ENCODE assay signal across 25 cellular contexts in the genomic region with DNA sequence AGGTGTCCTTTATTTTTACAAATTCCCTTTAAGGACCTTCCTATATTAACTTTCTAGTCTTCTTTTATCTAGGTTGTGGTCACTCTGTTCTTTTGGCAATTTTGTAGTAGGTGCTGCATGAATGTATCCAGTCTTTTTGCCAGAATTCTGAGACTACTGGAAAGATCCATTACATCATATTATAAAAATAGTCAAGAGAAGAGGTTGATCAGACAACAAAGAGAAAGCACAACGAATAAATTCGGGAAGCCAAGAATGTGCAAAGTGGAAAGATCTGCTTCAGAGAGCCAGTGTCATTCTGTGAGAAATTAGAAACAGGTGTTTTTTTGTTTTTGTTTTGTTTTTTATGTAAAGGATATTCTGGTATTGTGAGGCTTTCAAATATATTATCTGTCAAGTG. TPM values are rescaled to one million over a fixed set of nuclear protein-coding genes. Genes with fewer than 3 reads are reported as not detected.
A peak's percentile ranks its signal among the peaks of the same experiment; 100 is the strongest.
DNase-seq lines count a peak whose midpoint lies in the region; TF ChIP-seq lines count a peak whose summit lies in the region.
"Had no signal": no experiment of that assay in that cellular context is flagged by ENCODE, and none has a peak within 500 bp of the region (broad histone marks: within the 10 kb centered on the region; RNA-seq: fewer than 3 reads in every experiment).

No MANE protein-coding gene starts in this region.

- H3K4me3 Mint-ChIP-seq in activated naive CD4-positive, alpha-beta T cell treated with anti-CD3 and anti-CD28 coated beads, Interleukin-2, amount 10 ng/mL, durations not matched to agents 7 days and 5 days: no peak overlapping the region
- H3K4me3 Mint-ChIP-seq: B cell, CD14-positive monocyte, HFFc6 had no signal

- H3K4me3 ChIP-seq in BJ (ENCODE audit: low read depth, low read length) (no peak overlapping the region), dorsolateral prefrontal cortex (no peak overlapping the region), rectal smooth muscle tissue (ENCODE audit: low read length) (no peak overlapping the region)
- H3K4me3 ChIP-seq: A549, SJSA1 had no signal

- peaks cover 2% of the 10 kb centered on the region for H3K36me3 Mint-ChIP-seq in activated naive CD4-positive, alpha-beta T cell treated with anti-CD3 and anti-CD28 coated beads, Interleukin-2, amount 10 ng/mL, durations not matched to agents 7 days and 5 days
- H3K36me3 Mint-ChIP-seq: CD14-positive monocyte had no signal

- no peaks in the 10 kb centered on the region for H3K4me1 ChIP-seq in rectal smooth muscle tissue (ENCODE audit: control insufficient read depth, insufficient read depth, low read length)
- H3K4me1 ChIP-seq: A549, SJSA1 had no signal

- H3K27ac Mint-ChIP-seq in activated naive CD4-positive, alpha-beta T cell treated with anti-CD3 and anti-CD28 coated beads, Interleukin-2, amount 10 ng/mL, durations not matched to agents 7 days and 5 days: no peak overlapping the region
- H3K27ac Mint-ChIP-seq: B cell, CD14-positive monocyte, HFFc6 had no signal

- CTCF ChIA-PET in BJ (lab: Yijun Ruan, JAX): no interaction called here
- CTCF ChIA-PET in activated naive CD4-positive, alpha-beta T cell treated with anti-CD3 and anti-CD28 coated beads, Interleukin-2, amount 10 ng/mL, durations not matched to agents 7 days and 5 days (lab: Charles Lee): no interaction called here

- H3K4me1 Mint-ChIP-seq in activated naive CD4-positive, alpha-beta T cell treated with anti-CD3 and anti-CD28 coated beads, Interleukin-2, amount 10 ng/mL, durations not matched to agents 7 days and 5 days: peaks cover 39% of the 10 kb centered on the region
- H3K4me1 Mint-ChIP-seq: B cell had no signal

- intact Hi-C loops in dorsolateral prefrontal cortex (cut with DNase I): no loop called here

- peak overlapping the region in 40 of 59 donors; percentile 1 to 77 (median 50) for H3K27ac ChIP-seq in dorsolateral prefrontal cortex
- H3K27ac ChIP-seq in rectal smooth muscle tissue (ENCODE audit: low read depth, low read length): peak overlapping the region; percentile 51
- H3K27ac ChIP-seq: A549, SJSA1 had no signal

- H3K36me3 ChIP-seq in BJ (ENCODE audit: control insufficient read depth, insufficient read depth, low read length) (no peaks in the 10 kb centered on the region), rectal smooth muscle tissue (ENCODE audit: control insufficient read depth, insufficient read depth, low read length) (no peaks in the 10 kb centered on the region)
- H3K36me3 ChIP-seq: SJSA1 had no signal

- TF ChIP-seq CTCF in BJ (IDR thresholded peaks at IDR 0.05; ENCODE audit: insufficient read depth, low read depth, low read length) (no peak), dorsolateral prefrontal cortex (IDR thresholded peaks at IDR 0.05 in 54 of 56, conservative IDR thresholded peaks at IDR 0.05 in 2 of 56; ENCODE audit: low read depth in 1 of 56, partially characterized antibody in 56 of 56) (no peak)

- H3K27me3 Mint-ChIP-seq in activated naive CD4-positive, alpha-beta T cell treated with anti-CD3 and anti-CD28 coated beads, Interleukin-2, amount 10 ng/mL, durations not matched to agents 7 days and 5 days: no peaks in the 10 kb centered on the region
- H3K27me3 Mint-ChIP-seq: B cell had no signal

- H3K27me3 ChIP-seq in BJ (ENCODE audit: control insufficient read depth, insufficient read depth, low read length) (no peaks in the 10 kb centered on the region), dorsolateral prefrontal cortex (no peaks in the 10 kb centered on the region), rectal smooth muscle tissue (ENCODE audit: control insufficient read depth, insufficient read depth, low read length) (no peaks in the 10 kb centered on the region)
- H3K27me3 ChIP-seq: SJSA1 had no signal

- peaks cover 2% of the 10 kb centered on the region for H3K9me3 Mint-ChIP-seq in activated naive CD4-positive, alpha-beta T cell treated with anti-CD3 and anti-CD28 coated beads, Interleukin-2, amount 10 ng/mL, durations not matched to agents 7 days and 5 days
- H3K9me3 Mint-ChIP-seq: HFFc6 had no signal

- DNase-seq in AG08395 (ENCODE audit: low spot score): peak; percentile 8
- DNase-seq in BJ (ENCODE audit: low read depth): peak; percentile 15
- no peak for DNase-seq in dorsolateral prefrontal cortex
- no peak for DNase-seq in nucleus accumbens (lab: John Stamatoyannopoulos, UW)
- no peak for DNase-seq in CD1c-positive myeloid dendritic cell (ENCODE audit: extremely low spot score)
- DNase-seq in activated naive CD4-positive, alpha-beta T cell treated with anti-CD3 and anti-CD28 coated beads, Interleukin-2, amount 10 ng/mL, durations not matched to agents 7 days and 5 days: no peak
- DNase-seq: Calu3, DMS153, DND-41, H7, HFFc6, KBM-7, MV-4-11, NCI-H1105, NCI-H1436 treated with DMSO at 0.1 percent for 48 hours, NCI-H187 treated with DMSO at 0.1 percent for 48 hours, NCI-H2171 treated with DMSO at 0.1 percent for 48 hours, NCI-H524, NCI-H748 treated with DMSO at 0.1 percent for 48 hours, PC-3 had no signal

- H3K9ac ChIP-seq in rectal smooth muscle tissue (ENCODE audit: low read length): no peak overlapping the region

- POLR2A ChIA-PET in BJ (lab: Charles Lee): no interaction called here

RNA-seq across cellular contexts. Expression of a gene that starts 15.8 kb away (rescaled TPM):
- polyA plus RNA-seq in BJ (2011; rRNA removed): 23.0 and 32.8 TPM in 2 replicates
- 63.2 and 75.9 TPM in 2 replicates for polyA minus RNA-seq in BJ (2011; rRNA and poly(A)+ RNA removed)
- total RNA-seq in dorsolateral prefrontal cortex: 10 to 100 TPM; 14.8 to 55.5 (median 34.3) TPM

Comparison
In these comparisons a context has a peak if more than half of its experiments do, and no peak if none do; other contexts are left out.
1. DNase-seq: peak in AG08395 (single experiment) and BJ (single experiment); none in dorsolateral prefrontal cortex (0 of 10), nucleus accumbens (0 of 56), CD1c-positive myeloid dendritic cell (single experiment) and activated naive CD4-positive, alpha-beta T cell treated with anti-CD3 and anti-CD28 coated beads, Interleukin-2, amount 10 ng/mL, durations not matched to agents 7 days and 5 days (single experiment).